ENCODE assay signal across 8 cellular contexts in genomic region chr12:45257185-45257585, GRCh38. TPM values are rescaled to one million over a fixed set of nuclear protein-coding genes. Genes with fewer than 3 reads are reported as not detected.
DNase-seq lines count a peak whose midpoint lies in the region; ATAC-seq, FAIRE-seq and TF ChIP-seq lines count a peak whose summit lies in the region.

No MANE protein-coding gene starts in this region.

- ATAC-seq in GM21528 (IDR thresholded peaks at IDR 0.05; ENCODE audit: low FRiP score, unreplicated experiment) = peak; percentile 87
- peak; percentile 76 for ATAC-seq in HG03469 (IDR thresholded peaks at IDR 0.05; ENCODE audit: unreplicated experiment)

- H3K4me3 ChIP-seq in esophagus muscularis mucosa = no peak overlapping the region

- TF ChIP-seq POLR2A in GM12891 (IDR thresholded peaks at IDR 0.05; ENCODE audit: low read depth, low read length) (no peak), esophagus muscularis mucosa (IDR thresholded peaks at IDR 0.05; ENCODE audit: low read depth) (no peak)

- H3K4me1 ChIP-seq in esophagus muscularis mucosa = peaks cover 26 to 92% (median 91%) of the 10 kb centered on the region in 4 donors

- WGBS in esophagus muscularis mucosa = 75% methylated on average over 4 of the region's 4 CpGs

- TF ChIP-seq EP300 in esophagus muscularis mucosa (IDR thresholded peaks at IDR 0.05) = no peak

- no peak for TF ChIP-seq CTCF in esophagus muscularis mucosa (IDR thresholded peaks at IDR 0.05)

- FAIRE-seq in GM12891 (lab: Jason Lieb, UNC) = peak; percentile 84

- no peaks in the 10 kb centered on the region for H3K27me3 ChIP-seq in esophagus muscularis mucosa

- intact Hi-C loops in esophagus muscularis mucosa (cut with DNase I) = no loop called here

- DNase-seq in GM12891 (ENCODE audit: insufficient read length, low spot score) (no peak), esophagus muscularis mucosa (ENCODE audit: extremely low spot score) (no peak), DMS 273 (lab: John Stamatoyannopoulos, UW; ENCODE audit: unreplicated experiment) (no peak), NCI-H446 (lab: John Stamatoyannopoulos, UW) (no peak)
- DNase-seq in stimulated activated CD4-positive, alpha-beta T cell treated with anti-CD3 and anti-CD28 coated beads, Interleukin-4, amount 100 ng/mL, for 24 hours = no peak
- DNase-seq in activated CD4-positive, alpha-beta T cell treated with anti-CD3 and anti-CD28 coated beads, Interleukin-2, amount 50 U/mL, for 48 hours = no peak

- no peaks in the 10 kb centered on the region for H3K9me3 ChIP-seq in esophagus muscularis mucosa

- H3K36me3 ChIP-seq in esophagus muscularis mucosa = no peaks in the 10 kb centered on the region

- H3K27ac ChIP-seq in esophagus muscularis mucosa (replicated peaks in 1 of 4) = peak overlapping the region; percentile 14 to 47 (median 30)

TF ChIP-seq in GM12891, 5 proteins besides CTCF, POLR2A, EP300 and RAD21:
- no peak for TF ChIP-seq PAX5 (IDR thresholded peaks at IDR 0.05; ENCODE audit: insufficient read depth, low read length, severe bottlenecking)
- peak; percentile 95 for TF ChIP-seq SPI1 (IDR thresholded peaks at IDR 0.05; ENCODE audit: low read depth, low read length)

RNA-seq across cellular contexts. Expression of gene ANO6, which starts 41.3 kb away (rescaled TPM):
- polyA plus RNA-seq in GM12891 (2012; ENCODE audit: low read depth, missing spikeins) = 11.7 TPM
- total RNA-seq in esophagus muscularis mucosa = 100 to 1,000 TPM; 141 to 208 (median 166) TPM
